ENCODE assay signal across 16 cellular contexts in the genomic region with DNA sequence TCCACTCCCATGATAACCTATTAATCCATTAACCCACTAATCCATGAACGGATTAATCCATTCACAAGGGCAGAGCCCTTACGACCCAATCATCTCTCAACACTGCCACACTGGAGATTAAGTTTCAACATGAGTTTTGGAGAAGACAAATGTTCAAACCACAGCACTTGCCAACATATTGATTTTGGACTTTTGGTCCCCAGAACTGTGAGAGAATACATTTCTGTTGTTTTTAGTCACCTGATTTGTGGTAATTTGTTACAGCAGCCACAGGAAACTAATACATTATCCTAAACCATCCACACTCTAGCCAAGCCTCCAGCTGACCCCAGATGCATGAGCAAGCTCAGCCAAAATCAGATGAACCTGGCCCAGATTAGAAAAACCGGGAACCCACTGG. TPM values are rescaled to one million over a fixed set of nuclear protein-coding genes. Genes with fewer than 3 reads are reported as not detected.
DNase-seq lines count a peak whose midpoint lies in the region; ATAC-seq and TF ChIP-seq lines count a peak whose summit lies in the region.
"Had no signal": no experiment of that assay in that cellular context is flagged by ENCODE, and none has a peak within 500 bp of the region (broad histone marks: within the 10 kb centered on the region; RNA-seq: fewer than 3 reads in every experiment).

No MANE protein-coding gene starts in this region.

- TSS peak; percentile 1 for BruUV-seq in MCF 10A (replicated peaks; lab: Mats Ljungman, UMichigan)
- BruUV-seq in mammary epithelial cell (replicated peaks; lab: Mats Ljungman, UMichigan): no TSS peak

- no peak for ATAC-seq in psoas muscle
- ATAC-seq: GM23338 had no signal

- DNase-seq in MCF 10A (ENCODE audit: unreplicated experiment): no peak
- no peak for DNase-seq in mammary epithelial cell
- no peak for DNase-seq in SJCRH30
- no peak for DNase-seq in glutamatergic neuron
- no peak for DNase-seq in psoas muscle
- DNase-seq in cerebellum (ENCODE audit: low spot score): no peak
- DNase-seq in HEK293T (ENCODE audit: extremely low spot score): no peak
- DNase-seq: 8988T; AML-193; Caco-2; CD8-positive, alpha-beta memory T cell; DND-41; GDM1; H9 had no signal

- H3K4me1 Mint-ChIP-seq in MCF 10A (ENCODE audit: insufficient read depth, unreplicated experiment) (peaks cover 6% of the 10 kb centered on the region), glutamatergic neuron (ENCODE audit: low read depth, unreplicated experiment) (peaks cover 50% of the 10 kb centered on the region)
- H3K4me1 Mint-ChIP-seq: GM23338, H9 had no signal

- no peak overlapping the region for H3K4me2 ChIP-seq in mammary epithelial cell (ENCODE audit: insufficient read depth, low read depth, low read length)
- H3K4me2 ChIP-seq: BLaER1, GM23338 had no signal

- POLR2A ChIA-PET in MCF 10A (lab: Yijun Ruan, JAX): interaction anchor here (0.9 kb wide), 1 partner anchor 10 kb away, joined by 4 read pairs; no protein-coding TSS in a partner anchor
- POLR2A ChIA-PET in HEK293T (lab: Yijun Ruan, JAX): no interaction called here

- no peak overlapping the region for H3K27ac Mint-ChIP-seq in MCF 10A (ENCODE audit: low read depth, unreplicated experiment)
- peak overlapping the region; percentile 94 for H3K27ac Mint-ChIP-seq in glutamatergic neuron (ENCODE audit: unreplicated experiment)
- H3K27ac Mint-ChIP-seq: CD8-positive, alpha-beta memory T cell; GM23338 had no signal

- H3K27ac ChIP-seq in mammary epithelial cell (ENCODE audit: insufficient read depth, low read depth, low read length) (no peak overlapping the region), SJCRH30 (0 out of 2 replicates have a peak overlapping the region, but pooled peaks have one; percentile 7), psoas muscle (no peak overlapping the region)
- H3K27ac ChIP-seq: BLaER1 had no signal

- dilution Hi-C loops in mammary epithelial cell (cut with HindIII; ENCODE audit: low sequenced_read_pairs): no loop called here

- H3K27me3 Mint-ChIP-seq in MCF 10A (ENCODE audit: insufficient read depth, unreplicated experiment): no peaks in the 10 kb centered on the region
- H3K27me3 Mint-ChIP-seq in glutamatergic neuron (ENCODE audit: unreplicated experiment): no peaks in the 10 kb centered on the region
- H3K27me3 Mint-ChIP-seq: CD8-positive, alpha-beta memory T cell had no signal

- H3K27me3 ChIP-seq in mammary epithelial cell (ENCODE audit: insufficient read depth, low read length) (no peaks in the 10 kb centered on the region), SJCRH30 (no peaks in the 10 kb centered on the region), psoas muscle (ENCODE audit: insufficient read depth in 3 of 3, low read length in 2 of 3) (no peaks in the 10 kb centered on the region)
- H3K27me3 ChIP-seq: BLaER1 had no signal

- H3K36me3 Mint-ChIP-seq in MCF 10A (ENCODE audit: insufficient read depth, unreplicated experiment) (peaks cover 79% of the 10 kb centered on the region), glutamatergic neuron (ENCODE audit: unreplicated experiment) (no peaks in the 10 kb centered on the region)

- H3K9ac ChIP-seq in mammary epithelial cell (ENCODE audit: insufficient read depth, low read length): no peak overlapping the region
- H3K9ac ChIP-seq: BLaER1 had no signal

- CTCF ChIA-PET in MCF 10A (lab: Yijun Ruan, JAX) (interaction anchor here (0.9 to 2.4 kb wide), 5 partner anchors 9 to 72 kb away, joined by 3 to 9 read pairs (median 3); no protein-coding TSS in a partner anchor), mammary epithelial cell (lab: Charles Lee; ENCODE audit: low non-redundant PET) (no interaction called here), HEK293T (lab: Yijun Ruan, JAX) (no interaction called here)

- H3K79me2 ChIP-seq in mammary epithelial cell (ENCODE audit: insufficient read depth, low read length): peaks cover 17% of the 10 kb centered on the region

- intact Hi-C loops in MCF 10A (cut with micrococcal nuclease): no loop called here
- intact Hi-C loops in mammary epithelial cell (cut with micrococcal nuclease): no loop called here
- intact Hi-C loops in psoas muscle (cut with DNase I): no loop called here

- no peaks in the 10 kb centered on the region for H4K20me1 ChIP-seq in mammary epithelial cell (ENCODE audit: insufficient read depth, low read length)
- H4K20me1 ChIP-seq: BLaER1 had no signal

- no peak overlapping the region for H3K4me3 Mint-ChIP-seq in MCF 10A (ENCODE audit: unreplicated experiment)
- no peak overlapping the region for H3K4me3 Mint-ChIP-seq in glutamatergic neuron (ENCODE audit: unreplicated experiment)
- H3K4me3 Mint-ChIP-seq: CD8-positive, alpha-beta memory T cell; GM23338; H9 had no signal

- in situ Hi-C loops in mammary epithelial cell (cut with MboI; ENCODE audit: low sequenced_read_pairs in 2 of 2): no loop called here

- H3K9me3 Mint-ChIP-seq in MCF 10A (ENCODE audit: unreplicated experiment) (no peaks in the 10 kb centered on the region), glutamatergic neuron (ENCODE audit: unreplicated experiment) (peaks cover 2% of the 10 kb centered on the region)
- H3K9me3 Mint-ChIP-seq: CD8-positive, alpha-beta memory T cell; GM23338; H9 had no signal

- H3K4me1 ChIP-seq in mammary epithelial cell (ENCODE audit: insufficient read depth, low read length): no peaks in the 10 kb centered on the region
- H3K4me1 ChIP-seq in SJCRH30: no peaks in the 10 kb centered on the region
- H3K4me1 ChIP-seq in psoas muscle: peaks cover 13% of the 10 kb centered on the region
- H3K4me1 ChIP-seq: BLaER1, Caco-2 had no signal

- H3K9me3 ChIP-seq in mammary epithelial cell (replicated peaks; ENCODE audit: insufficient read depth, low read length) (no peaks in the 10 kb centered on the region), SJCRH30 (replicated peaks) (no peaks in the 10 kb centered on the region), psoas muscle (no peaks in the 10 kb centered on the region)
- H3K9me3 ChIP-seq: BLaER1, Caco-2 had no signal

- H3K36me3 ChIP-seq in mammary epithelial cell (ENCODE audit: insufficient read depth, low read length): peaks cover 32% of the 10 kb centered on the region
- H3K36me3 ChIP-seq in SJCRH30: peaks cover 30% of the 10 kb centered on the region
- H3K36me3 ChIP-seq in psoas muscle (ENCODE audit: insufficient read depth in 1 of 2, low read depth in 1 of 2): peaks cover 9 to 77% of the 10 kb centered on the region in 2 donors

- WGBS in mammary epithelial cell (ENCODE audit: low coverage, missing lambda C conversion rate): 93% methylated on average over 3 of the region's 3 CpGs
- WGBS in psoas muscle, 3 donors: 79 to 85% (median 83%) methylated on average over 3 of the region's 3 CpGs

- no peak for TF ChIP-seq CTCF in MCF 10A (IDR thresholded peaks at IDR 0.05; ENCODE audit: unreplicated experiment)
- no peak for TF ChIP-seq CTCF in mammary epithelial cell (conservative IDR thresholded peaks at IDR 0.05 in 1 of 2, IDR thresholded peaks at IDR 0.05 in 1 of 2; ENCODE audit: extremely low read depth in 1 of 2, insufficient read depth in 1 of 2, low read depth in 1 of 2, low read length in 2 of 2)
- TF ChIP-seq CTCF in glutamatergic neuron (IDR thresholded peaks at IDR 0.05; ENCODE audit: partially characterized antibody, unreplicated experiment): no peak
- TF ChIP-seq CTCF in psoas muscle (IDR thresholded peaks at IDR 0.05): no peak

- no peak overlapping the region for H3K4me3 ChIP-seq in mammary epithelial cell (replicated peaks in 1 of 3; ENCODE audit: insufficient read depth in 1 of 3, low read depth in 2 of 3, low read length in 3 of 3)
- no peak overlapping the region for H3K4me3 ChIP-seq in SJCRH30
- no peak overlapping the region for H3K4me3 ChIP-seq in psoas muscle
- H3K4me3 ChIP-seq: BLaER1, GM23338 had no signal

- no peak overlapping the region for H2AFZ ChIP-seq in mammary epithelial cell (ENCODE audit: low read depth, low read length)
- H2AFZ ChIP-seq: GM23338 had no signal

TF ChIP-seq in HEK293T, 16 proteins besides CTCF, POLR2A, EP300 and RAD21:
- TF ChIP-seq FOXA1 (IDR thresholded peaks at IDR 0.05) (no peak), L3MBTL2 (conservative IDR thresholded peaks at IDR 0.05) (no peak), TARDBP (IDR thresholded peaks at IDR 0.05) (no peak), FOXK2 (IDR thresholded peaks at IDR 0.05) (no peak), BHLHE40 (IDR thresholded peaks at IDR 0.05; ENCODE audit: borderline replicate concordance) (no peak), FOXM1 (IDR thresholded peaks at IDR 0.05; ENCODE audit: borderline replicate concordance) (no peak), CTBP1 (IDR thresholded peaks at IDR 0.05; ENCODE audit: borderline replicate concordance) (no peak), ELF4 (IDR thresholded peaks at IDR 0.05) (no peak), LEF1 (IDR thresholded peaks at IDR 0.05; ENCODE audit: borderline replicate concordance) (no peak), SUZ12 (IDR thresholded peaks at IDR 0.05) (no peak), ARNT (IDR thresholded peaks at IDR 0.05) (no peak), SP1 (IDR thresholded peaks at IDR 0.05) (no peak), ZNF384 (IDR thresholded peaks at IDR 0.05) (no peak), NFRKB (IDR thresholded peaks at IDR 0.05) (no peak), HDGF (IDR thresholded peaks at IDR 0.05; ENCODE audit: borderline replicate concordance) (no peak)
- TF ChIP-seq, protein P1, sequence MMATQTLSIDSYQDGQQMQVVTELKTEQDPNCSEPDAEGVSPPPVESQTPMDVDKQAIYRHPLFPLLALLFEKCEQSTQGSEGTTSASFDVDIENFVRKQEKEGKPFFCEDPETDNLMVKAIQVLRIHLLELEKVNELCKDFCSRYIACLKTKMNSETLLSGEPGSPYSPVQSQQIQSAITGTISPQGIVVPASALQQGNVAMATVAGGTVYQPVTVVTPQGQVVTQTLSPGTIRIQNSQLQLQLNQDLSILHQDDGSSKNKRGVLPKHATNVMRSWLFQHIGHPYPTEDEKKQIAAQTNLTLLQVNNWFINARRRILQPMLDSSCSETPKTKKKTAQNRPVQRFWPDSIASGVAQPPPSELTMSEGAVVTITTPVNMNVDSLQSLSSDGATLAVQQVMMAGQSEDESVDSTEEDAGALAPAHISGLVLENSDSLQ (IDR thresholded peaks at IDR 0.05): no peak

RNA-seq across cellular contexts. Expression of gene SEC24D, which starts 22.4 kb away (rescaled TPM):
- total RNA-seq in MCF 10A (2022) (117 and 134 TPM in 2 replicates), mammary epithelial cell (10 to 100 TPM; 41.8 to 70.6 TPM), glutamatergic neuron (ENCODE audit: unreplicated experiment) (26.0 TPM), psoas muscle (10 to 100 TPM in 1 of 4 donors, 1 to 10 TPM in 3; 5.8 to 13.7 (median 6.3) TPM), cerebellum (18.5 TPM)
- polyA plus RNA-seq in mammary epithelial cell (30.7 TPM), psoas muscle (1 to 10 TPM; 2.4 to 5.9 (median 5.5) TPM)
- 50.5 TPM for polyA minus RNA-seq in mammary epithelial cell
- 23.6 and 25.9 TPM in 2 replicates for total RNA-seq in SJCRH30 (2014; rRNA removed; shearing (Covaris generic))
